Comparison of ENCODE assay signal across 1 cellular context in genomic region chr2:71499691-71500090, GRCh38.
TF ChIP-seq lines count a peak whose summit lies in the region.

No MANE protein-coding gene starts in this region.

TF ChIP-seq in GM23338, 12 proteins besides CTCF, POLR2A, EP300 and RAD21:
- TF ChIP-seq ZNF462 (CRISPR knock-in tag; IDR thresholded peaks at IDR 0.05) (no peak), ZNF331 (CRISPR knock-in tag; IDR thresholded peaks at IDR 0.05; ENCODE audit: low read depth) (no peak), STAT1 (IDR thresholded peaks at IDR 0.05; ENCODE audit: unreplicated experiment) (no peak), NANOG (IDR thresholded peaks at IDR 0.05; ENCODE audit: borderline replicate concordance) (no peak), CREB1 (CRISPR knock-in tag; IDR thresholded peaks at IDR 0.05; ENCODE audit: low read depth) (no peak), REST (IDR thresholded peaks at IDR 0.05; ENCODE audit: unreplicated experiment) (no peak), EZH2 (IDR thresholded peaks at IDR 0.05; ENCODE audit: low read depth, unreplicated experiment) (no peak), JUNB (IDR thresholded peaks at IDR 0.05; ENCODE audit: unreplicated experiment) (no peak), ZNF114 (CRISPR knock-in tag; IDR thresholded peaks at IDR 0.05) (no peak)
